ENCODE assay signal across 8 cellular contexts in the genomic region with DNA sequence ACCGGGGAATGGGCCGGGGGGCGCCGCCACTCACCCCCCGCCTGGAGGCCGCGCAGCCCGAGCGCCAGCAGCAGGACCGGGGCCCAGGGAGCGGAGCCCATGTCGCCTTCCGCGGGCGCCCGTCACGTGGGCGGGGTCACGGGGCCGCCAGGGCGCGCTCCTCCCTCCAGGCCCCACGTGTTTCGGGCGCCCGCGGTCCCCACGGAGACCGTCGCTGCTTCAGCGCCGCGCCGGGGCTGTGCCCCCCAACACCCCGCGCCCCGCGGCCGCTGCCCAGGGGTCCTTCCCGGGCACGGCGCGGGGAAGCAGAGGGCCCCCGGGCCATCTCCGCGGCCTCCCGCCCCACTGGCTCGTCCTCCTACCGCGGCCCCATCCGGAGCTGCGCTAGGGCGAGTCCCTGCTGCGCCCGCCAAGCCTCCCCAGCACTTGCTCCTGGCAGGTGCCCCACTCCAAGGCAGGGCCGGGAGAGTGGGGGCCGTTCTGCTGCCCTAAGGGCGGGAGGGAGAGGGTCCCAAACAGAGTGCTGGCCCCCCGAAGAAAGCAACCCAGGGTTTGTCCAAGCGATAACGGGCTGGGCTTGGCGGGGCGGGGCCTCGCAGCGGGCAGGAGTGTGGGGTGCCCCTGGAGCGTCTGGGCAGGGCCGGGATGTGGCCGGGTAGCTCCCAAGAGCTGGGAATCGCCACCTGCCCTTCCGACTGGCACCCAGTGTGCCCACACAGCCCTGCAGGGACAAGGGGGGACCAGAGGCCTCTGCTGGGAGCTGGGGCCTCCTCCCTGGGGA. TPM values are rescaled to one million over a fixed set of nuclear protein-coding genes. Genes with fewer than 3 reads are reported as not detected.
DNase-seq lines count a peak whose midpoint lies in the region; ATAC-seq and TF ChIP-seq lines count a peak whose summit lies in the region.

A gene (minus strand): TSS at position 121 of the 781 bp plus-strand sequence. CDS start 20 bp downstream, at position 101.

- H3K9me3 Mint-ChIP-seq in central memory CD8-positive, alpha-beta T cell: no peaks in the 10 kb centered on the region

- TF ChIP-seq CTCF in NB4 (IDR thresholded peaks at IDR 0.05; ENCODE audit: low read depth, low read length): no peak

- H3K27ac Mint-ChIP-seq in central memory CD8-positive, alpha-beta T cell (ENCODE audit: low read depth): peak within 1 kb of the TSS; percentile 51

- H3K27me3 Mint-ChIP-seq in central memory CD8-positive, alpha-beta T cell: no peaks in the 10 kb centered on the region

- intact Hi-C loops in left colon (cut with DNase I, micrococcal nuclease): loop anchor here in 1 of 2 donors (10.0 kb wide), 1 partner anchor 120 kb away; a partner anchor contains a TSS

- in situ Hi-C loops in G401 (cut with HindIII; ENCODE audit: low sequenced_read_pairs): no loop called here

- TF ChIP-seq POLR2A in NB4 (IDR thresholded peaks at IDR 0.05; ENCODE audit: extremely low read depth, insufficient read length): peak; percentile 26

- peaks cover 14% of the 10 kb centered on the region for H3K36me3 Mint-ChIP-seq in central memory CD8-positive, alpha-beta T cell (ENCODE audit: insufficient read depth)

- DNase-seq in G401 (ENCODE audit: low spot score): peak; percentile 64
- peak; percentile 69 for DNase-seq in NB4 (ENCODE audit: low read depth)
- peak; percentile 57 to 63 for DNase-seq in central memory CD8-positive, alpha-beta T cell (ENCODE audit: low spot score in 2 of 2)
- DNase-seq in left colon: peak; percentile 58 to 84
- DNase-seq in stimulated activated CD4-positive, alpha-beta T cell treated with anti-CD3 and anti-CD28 coated beads, Interleukin-1b, Interleukin-23, amount 100 ng/mL, for 48 hours: peak; percentile 75
- no peak for DNase-seq in NCI-H187 treated with DMSO at 0.1 percent for 48 hours (lab: John Stamatoyannopoulos, UW)

- H3K4me3 ChIP-seq in NB4 (ENCODE audit: low read depth, low read length): peak within 1 kb of the TSS; percentile 49

- no peaks in the 10 kb centered on the region for H3K4me1 Mint-ChIP-seq in central memory CD8-positive, alpha-beta T cell

- peak within 1 kb of the TSS; percentile 67 for H3K4me3 Mint-ChIP-seq in central memory CD8-positive, alpha-beta T cell

- ATAC-seq in GM21825 (IDR thresholded peaks at IDR 0.05; ENCODE audit: unreplicated experiment): peak; percentile 66
- peak; percentile 91 to 92 for ATAC-seq in activated CD4-positive, CD25-positive, alpha-beta regulatory T cell treated with anti-CD3 and anti-CD28 coated beads, Interleukin-2, amount 50 U/mL, for 24 hours
- peak; percentile 94 for ATAC-seq in central memory CD8-positive, alpha-beta T cell (replicated peaks; ENCODE audit: extremely low read depth, poor library complexity, severe bottlenecking)
- peak; percentile 91 for ATAC-seq in left colon

RNA-seq across cellular contexts. Expression of the gene that starts here (rescaled TPM):
- total RNA-seq in G401 (2014; rRNA removed; shearing (Covaris generic)): 1.2 and 3.0 TPM in 2 replicates
- total RNA-seq in left colon: 10 to 100 TPM; 53.1 to 66.0 TPM

Comparison
In these comparisons a context has a peak if more than half of its experiments do, and no peak if none do; other contexts are left out.
1. RNA of the gene that starts here (total RNA-seq): 53.1 to 66.0 TPM in left colon; 1.2 to 3.0 TPM in G401; every median in the first group is over 10 times any median in the second.
2. Peak in every context shown above with its lines, with median percentiles within 50 percentile points of each other: ATAC-seq.